ENCODE assay signal across 1 cellular context in genomic region chr16:88694221-88695087, GRCh38.
A peak's percentile ranks its signal among the peaks of the same experiment; 100 is the strongest.
TF ChIP-seq lines count a peak whose summit lies in the region.

No MANE protein-coding gene starts in this region.

TF ChIP-seq in HepG2, 621 proteins besides CTCF, POLR2A, EP300 and RAD21:
- TF ChIP-seq ZNF768 (CRISPR knock-in tag; IDR thresholded peaks at IDR 0.05): peak; percentile 15; the same call in 1 of the 2 replicates
- peak; percentile 15 for TF ChIP-seq AGO1 (IDR thresholded peaks at IDR 0.05; ENCODE audit: low read depth, low read length, poor library complexity, severe bottlenecking)
- TF ChIP-seq, protein P1, sequence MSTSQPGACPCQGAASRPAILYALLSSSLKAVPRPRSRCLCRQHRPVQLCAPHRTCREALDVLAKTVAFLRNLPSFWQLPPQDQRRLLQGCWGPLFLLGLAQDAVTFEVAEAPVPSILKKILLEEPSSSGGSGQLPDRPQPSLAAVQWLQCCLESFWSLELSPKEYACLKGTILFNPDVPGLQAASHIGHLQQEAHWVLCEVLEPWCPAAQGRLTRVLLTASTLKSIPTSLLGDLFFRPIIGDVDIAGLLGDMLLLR (CRISPR knock-in tag; IDR thresholded peaks at IDR 0.05): no peak
- TF ChIP-seq ZNF567 (CRISPR knock-in tag; IDR thresholded peaks at IDR 0.05; ENCODE audit: borderline replicate concordance): no peak
- TF ChIP-seq TMF1 (CRISPR knock-in tag; IDR thresholded peaks at IDR 0.05; ENCODE audit: low read depth): 0 out of 2 replicates have a peak, but pooled peaks have one; percentile 38
- no peak for TF ChIP-seq TEAD2 (CRISPR knock-in tag; IDR thresholded peaks at IDR 0.05)
- TF ChIP-seq NFIC (IDR thresholded peaks at IDR 0.05; ENCODE audit: low read length): no peak
- no peak for TF ChIP-seq TARDBP (CRISPR knock-in tag; IDR thresholded peaks at IDR 0.05)
- TF ChIP-seq, protein P2, sequence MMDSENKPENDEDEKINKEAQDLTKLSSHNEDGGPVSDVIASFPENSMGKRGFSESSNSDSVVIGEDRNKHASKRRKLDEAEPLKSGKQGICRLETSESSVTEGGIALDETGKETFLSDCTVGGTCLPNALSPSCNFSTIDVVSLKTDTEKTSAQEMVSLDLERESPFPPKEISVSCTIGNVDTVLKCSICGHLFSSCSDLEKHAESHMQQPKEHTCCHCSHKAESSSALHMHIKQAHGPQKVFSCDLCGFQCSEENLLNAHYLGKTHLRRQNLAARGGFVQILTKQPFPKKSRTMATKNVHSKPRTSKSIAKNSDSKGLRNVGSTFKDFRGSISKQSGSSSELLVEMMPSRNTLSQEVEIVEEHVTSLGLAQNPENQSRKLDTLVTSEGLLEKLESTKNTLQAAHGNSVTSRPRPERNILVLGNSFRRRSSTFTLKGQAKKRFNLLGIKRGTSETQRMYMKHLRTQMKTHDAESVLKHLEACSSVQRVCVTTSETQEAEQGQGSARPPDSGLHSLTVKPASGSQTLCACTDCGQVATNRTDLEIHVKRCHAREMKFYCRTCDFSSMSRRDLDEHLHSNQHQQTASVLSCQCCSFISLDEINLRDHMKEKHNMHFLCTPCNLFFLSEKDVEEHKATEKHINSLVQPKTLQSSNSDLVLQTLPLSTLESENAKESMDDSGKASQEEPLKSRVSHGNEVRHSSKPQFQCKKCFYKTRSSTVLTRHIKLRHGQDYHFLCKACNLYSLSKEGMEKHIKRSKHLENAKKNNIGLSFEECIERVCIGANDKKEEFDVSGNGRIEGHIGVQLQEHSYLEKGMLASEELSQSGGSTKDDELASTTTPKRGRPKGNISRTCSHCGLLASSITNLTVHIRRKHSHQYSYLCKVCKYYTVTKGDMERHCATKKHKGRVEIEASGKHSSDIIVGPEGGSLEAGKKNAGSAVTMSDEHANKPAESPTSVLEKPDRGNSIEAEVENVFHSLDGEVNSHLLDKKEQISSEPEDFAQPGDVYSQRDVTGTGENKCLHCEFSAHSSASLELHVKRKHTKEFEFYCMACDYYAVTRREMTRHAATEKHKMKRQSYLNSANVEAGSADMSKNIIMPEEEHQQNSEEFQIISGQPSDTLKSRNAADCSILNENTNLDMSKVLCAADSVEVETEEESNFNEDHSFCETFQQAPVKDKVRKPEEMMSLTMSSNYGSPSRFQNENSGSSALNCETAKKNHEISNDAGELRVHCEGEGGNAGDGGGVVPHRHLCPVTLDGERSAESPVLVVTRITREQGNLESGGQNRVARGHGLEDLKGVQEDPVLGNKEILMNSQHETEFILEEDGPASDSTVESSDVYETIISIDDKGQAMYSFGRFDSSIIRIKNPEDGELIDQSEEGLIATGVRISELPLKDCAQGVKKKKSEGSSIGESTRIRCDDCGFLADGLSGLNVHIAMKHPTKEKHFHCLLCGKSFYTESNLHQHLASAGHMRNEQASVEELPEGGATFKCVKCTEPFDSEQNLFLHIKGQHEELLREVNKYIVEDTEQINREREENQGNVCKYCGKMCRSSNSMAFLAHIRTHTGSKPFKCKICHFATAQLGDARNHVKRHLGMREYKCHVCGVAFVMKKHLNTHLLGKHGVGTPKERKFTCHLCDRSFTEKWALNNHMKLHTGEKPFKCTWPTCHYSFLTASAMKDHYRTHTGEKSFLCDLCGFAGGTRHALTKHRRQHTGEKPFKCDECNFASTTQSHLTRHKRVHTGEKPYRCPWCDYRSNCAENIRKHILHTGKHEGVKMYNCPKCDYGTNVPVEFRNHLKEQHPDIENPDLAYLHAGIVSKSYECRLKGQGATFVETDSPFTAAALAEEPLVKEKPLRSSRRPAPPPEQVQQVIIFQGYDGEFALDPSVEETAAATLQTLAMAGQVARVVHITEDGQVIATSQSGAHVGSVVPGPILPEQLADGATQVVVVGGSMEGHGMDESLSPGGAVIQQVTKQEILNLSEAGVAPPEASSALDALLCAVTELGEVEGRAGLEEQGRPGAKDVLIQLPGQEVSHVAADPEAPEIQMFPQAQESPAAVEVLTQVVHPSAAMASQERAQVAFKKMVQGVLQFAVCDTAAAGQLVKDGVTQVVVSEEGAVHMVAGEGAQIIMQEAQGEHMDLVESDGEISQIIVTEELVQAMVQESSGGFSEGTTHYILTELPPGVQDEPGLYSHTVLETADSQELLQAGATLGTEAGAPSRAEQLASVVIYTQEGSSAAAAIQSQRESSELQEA (CRISPR knock-in tag; IDR thresholded peaks at IDR 0.05; ENCODE audit: not compliant biosample characterization): peak; percentile 73
- 0 out of 2 replicates have a peak, but pooled peaks have one; percentile 10 for TF ChIP-seq ZNF687 (CRISPR knock-in tag; IDR thresholded peaks at IDR 0.05)
- 0 out of 2 replicates have a peak, but pooled peaks have one; percentile 3 for TF ChIP-seq MYC (CRISPR knock-in tag; IDR thresholded peaks at IDR 0.05; ENCODE audit: borderline replicate concordance)
- no peak for TF ChIP-seq ZNF101 (CRISPR knock-in tag; IDR thresholded peaks at IDR 0.05; ENCODE audit: borderline replicate concordance, low read depth)
- no peak for TF ChIP-seq IRX3 (CRISPR knock-in tag; IDR thresholded peaks at IDR 0.05; ENCODE audit: borderline replicate concordance, low read depth)
- no peak for TF ChIP-seq ZNF121 (CRISPR knock-in tag; IDR thresholded peaks at IDR 0.05)
- no peak for TF ChIP-seq ZNF775 (CRISPR knock-in tag; IDR thresholded peaks at IDR 0.05; ENCODE audit: borderline replicate concordance)
- TF ChIP-seq KMT2A (CRISPR knock-in tag; IDR thresholded peaks at IDR 0.05): no peak
